ENCODE assay signal across 24 cellular contexts in the genomic region with DNA sequence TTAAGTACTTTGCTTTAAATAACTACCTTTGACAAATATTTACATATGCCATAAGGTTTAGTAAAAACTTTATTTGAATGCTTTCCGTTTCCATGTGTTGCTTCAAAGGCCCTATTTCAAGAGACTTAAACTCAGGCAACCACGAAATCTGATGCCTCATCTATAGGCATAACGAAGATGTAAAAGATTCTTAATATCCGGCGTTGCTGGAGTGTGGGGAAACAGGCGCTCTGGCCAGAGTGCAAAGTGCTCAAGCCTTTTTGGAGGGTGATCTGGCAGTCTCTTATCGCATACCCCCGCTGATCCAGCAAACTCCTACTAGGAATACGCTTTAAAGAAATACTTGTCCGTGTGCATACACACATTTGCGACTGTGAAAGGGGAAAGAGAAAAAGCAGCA.
DNase-seq lines count a peak whose midpoint lies in the region; ATAC-seq, FAIRE-seq and TF ChIP-seq lines count a peak whose summit lies in the region.
"Had no signal": no experiment of that assay in that cellular context is flagged by ENCODE, and none has a peak within 500 bp of the region (broad histone marks: within the 10 kb centered on the region; RNA-seq: fewer than 3 reads in every experiment).

No MANE protein-coding gene starts in this region.

- DNase-seq in GM23338 (ENCODE audit: low spot score) (no peak), RWPE1 (ENCODE audit: low spot score) (no peak), foreskin keratinocyte (no peak), neural crest cell (ENCODE audit: low read depth, low spot score) (no peak), right lobe of liver (no peak), small intestine (no peak), KBM-7 (no peak)
- DNase-seq: AML-193; Calu3; CD8-positive, alpha-beta memory T cell; DMS79 treated with DMSO at 0.1 percent for 48 hours; GF-D8; MG63; NCI-H2029; NCI-H2227 treated with DMSO at 0.1 percent for 48 hours; NCI-H526 treated with DMSO at 0.1 percent for 48 hours; RPMI8226; SHP77 had no signal

- H3K4me3 ChIP-seq in GM23338 = no peak overlapping the region
- H3K4me3 ChIP-seq in right lobe of liver = no peak overlapping the region
- H3K4me3 ChIP-seq in small intestine (ENCODE audit: low read depth in 1 of 2, low read length in 2 of 2) = no peak overlapping the region
- H3K4me3 ChIP-seq: A549, K562, MG63 had no signal

- H3K36me3 ChIP-seq in GM23338 (ENCODE audit: insufficient read depth) (peaks cover 14% of the 10 kb centered on the region; the same call in 1 of the 2 replicates), right lobe of liver (peaks cover 0 to 21% (median 7%) of the 10 kb centered on the region in 4 donors), small intestine (ENCODE audit: control insufficient read depth in 2 of 2, insufficient read depth in 2 of 2, low read length in 2 of 2) (peaks cover 6% of the 10 kb centered on the region in 2 donors)

- no peaks in the 10 kb centered on the region for H3K9me2 ChIP-seq in GM23338 (ENCODE audit: insufficient read depth)

- no peak overlapping the region for H2AFZ ChIP-seq in GM23338

- H3K9me3 Mint-ChIP-seq in GM23338 = no peaks in the 10 kb centered on the region; the same call in 2 of the 3 replicates
- no peaks in the 10 kb centered on the region for H3K9me3 Mint-ChIP-seq in neural crest cell
- H3K9me3 Mint-ChIP-seq: CD8-positive, alpha-beta memory T cell had no signal

- H3K27ac ChIP-seq in GM23338 (ENCODE audit: low read depth) (no peak overlapping the region), RWPE1 (peak overlapping the region; percentile 44), foreskin keratinocyte (peak overlapping the region; percentile 93), right lobe of liver (no peak overlapping the region), small intestine (ENCODE audit: low read depth in 1 of 2, low read length in 1 of 2) (no peak overlapping the region)
- H3K27ac ChIP-seq: A549 had no signal

- H4K20me1 ChIP-seq in GM23338 (replicated peaks; ENCODE audit: insufficient read depth) = no peaks in the 10 kb centered on the region; the same call in 1 of the 2 replicates

- no peaks in the 10 kb centered on the region for H3K79me2 ChIP-seq in GM23338 (replicated peaks; ENCODE audit: insufficient read depth)

- no peaks in the 10 kb centered on the region for H3K9me3 ChIP-seq in right lobe of liver
- H3K9me3 ChIP-seq in small intestine (ENCODE audit: control insufficient read depth, low read depth) = no peaks in the 10 kb centered on the region
- H3K9me3 ChIP-seq: A549, MG63 had no signal

- no peak for TF ChIP-seq POLR2A in right lobe of liver (IDR thresholded peaks at IDR 0.05)

- FAIRE-seq in small intestine (lab: Jason Lieb, UNC) = no peak
- FAIRE-seq: A549, GM12891, H54, HepG2, K562 had no signal

- H3K27me3 Mint-ChIP-seq in GM23338 (ENCODE audit: insufficient read depth, low read depth, poor library complexity) (no peaks in the 10 kb centered on the region), neural crest cell (ENCODE audit: low read depth) (no peaks in the 10 kb centered on the region)
- H3K27me3 Mint-ChIP-seq: CD8-positive, alpha-beta memory T cell had no signal

- POLR2A ChIA-PET in RWPE1 (lab: Yijun Ruan, JAX; ENCODE audit: low non-redundant PET) = no interaction called here

- H3K4me1 Mint-ChIP-seq in GM23338 (peaks cover 23% of the 10 kb centered on the region), neural crest cell (peaks cover 65% of the 10 kb centered on the region)
- H3K4me1 Mint-ChIP-seq: CD14-positive monocyte; CD8-positive, alpha-beta memory T cell had no signal

- H3K4me3 Mint-ChIP-seq in GM23338 (no peak overlapping the region), neural crest cell (no peak overlapping the region)
- H3K4me3 Mint-ChIP-seq: CD14-positive monocyte; CD8-positive, alpha-beta memory T cell had no signal

- no peaks in the 10 kb centered on the region for H3K27me3 ChIP-seq in GM23338 (ENCODE audit: insufficient read depth)
- H3K27me3 ChIP-seq in foreskin keratinocyte = no peaks in the 10 kb centered on the region
- no peaks in the 10 kb centered on the region for H3K27me3 ChIP-seq in right lobe of liver
- H3K27me3 ChIP-seq in small intestine (ENCODE audit: control insufficient read depth in 2 of 2, insufficient read depth in 2 of 2, low read length in 2 of 2) = no peaks in the 10 kb centered on the region
- H3K27me3 ChIP-seq: MG63 had no signal

- 80% methylated on average over 11 of the region's 11 CpGs for WGBS in right lobe of liver (ENCODE audit: insufficient coverage, low coverage, low lambda C conversion rate, missing lambda C conversion rate)
- WGBS in small intestine, 3 donors = 89 to 94% (median 92%) methylated on average over 11 of the region's 11 CpGs

- intact Hi-C loops in right lobe of liver (cut with DNase I) = no loop called here

- ATAC-seq in GM23338 (no peak), foreskin keratinocyte (no peak), right lobe of liver (no peak)
- ATAC-seq: A549, HepG2, K562 had no signal

- H3K4me2 ChIP-seq in GM23338 = peak overlapping the region; percentile 61; the same call in 1 of the 2 replicates
- H3K4me2 ChIP-seq: A549 had no signal

- TF ChIP-seq CTCF in GM23338 (conservative IDR thresholded peaks at IDR 0.05; ENCODE audit: low read depth in 2 of 2) = no peak
- no peak for TF ChIP-seq CTCF in RWPE1 (conservative IDR thresholded peaks at IDR 0.05; ENCODE audit: low read depth)
- no peak for TF ChIP-seq CTCF in foreskin keratinocyte (conservative IDR thresholded peaks at IDR 0.05)
- TF ChIP-seq CTCF in neural crest cell (conservative IDR thresholded peaks at IDR 0.05) = no peak
- no peak for TF ChIP-seq CTCF in right lobe of liver (IDR thresholded peaks at IDR 0.05)

- CTCF ChIA-PET in RWPE1 (lab: Yijun Ruan, JAX) = no interaction called here

- H3K36me3 Mint-ChIP-seq in GM23338 (ENCODE audit: low read depth) = peaks cover 14% of the 10 kb centered on the region; the same call in 2 of the 3 replicates
- H3K36me3 Mint-ChIP-seq in neural crest cell (ENCODE audit: low read depth) = peaks cover 19% of the 10 kb centered on the region

- H3F3A ChIP-seq in GM23338 (replicated peaks; ENCODE audit: low read depth) = no peaks in the 10 kb centered on the region

- in situ Hi-C loops in KBM-7 (cut with MboI; ENCODE audit: low pct_unique_long_range_greater_than_20kb, low sequenced_read_pairs) = no loop called here

- H3K4me1 ChIP-seq in GM23338 (ENCODE audit: insufficient read depth) (peaks cover 17% of the 10 kb centered on the region), foreskin keratinocyte (peaks cover 64% of the 10 kb centered on the region), right lobe of liver (peaks cover 0 to 10% (median 3%) of the 10 kb centered on the region in 4 donors), small intestine (ENCODE audit: control insufficient read depth in 2 of 2, insufficient read depth in 1 of 2, low read depth in 1 of 2, low read length in 1 of 2) (no peaks in the 10 kb centered on the region)

- H3K27ac Mint-ChIP-seq in GM23338 = peak overlapping the region; percentile 57
- peak overlapping the region; percentile 39 for H3K27ac Mint-ChIP-seq in neural crest cell (ENCODE audit: unreplicated experiment)

TF ChIP-seq in GM23338, 12 proteins besides CTCF, POLR2A, EP300 and RAD21:
- no peak for TF ChIP-seq CREB1 (CRISPR knock-in tag; IDR thresholded peaks at IDR 0.05; ENCODE audit: low read depth)
- no peak for TF ChIP-seq NANOG (IDR thresholded peaks at IDR 0.05; ENCODE audit: borderline replicate concordance)
- no peak for TF ChIP-seq ZNF114 (CRISPR knock-in tag; IDR thresholded peaks at IDR 0.05)
- no peak for TF ChIP-seq EZH2phosphoT487 (IDR thresholded peaks at IDR 0.05; ENCODE audit: unreplicated experiment)
- TF ChIP-seq POLR2AphosphoS5 (IDR thresholded peaks at IDR 0.05; ENCODE audit: low read depth) = no peak
- no peak for TF ChIP-seq STAT1 (IDR thresholded peaks at IDR 0.05; ENCODE audit: unreplicated experiment)
- TF ChIP-seq EZH2 (IDR thresholded peaks at IDR 0.05; ENCODE audit: low read depth, unreplicated experiment) = no peak
TF ChIP-seq in GM23338: peak in this region for 0.

Comparison
In these comparisons a context has a peak if more than half of its experiments do, and no peak if none do; other contexts are left out.
1. H3K27ac ChIP-seq: peak in RWPE1 (single experiment) and foreskin keratinocyte (single experiment); none in GM23338 (single experiment), right lobe of liver (0 of 3) and small intestine (0 of 2).